In genomic region chr11:11533057-11533456, GRCh38 we compare ENCODE assay signal across 22 cellular contexts.
"Had no signal": no experiment of that assay in that cellular context is flagged by ENCODE, and none has a peak within 500 bp of the region (broad histone marks: within the 10 kb centered on the region; RNA-seq: fewer than 3 reads in every experiment).

No MANE protein-coding gene starts in this region.

- H3K4me3 ChIP-seq: body of pancreas, ovary, right lobe of liver, smooth muscle cell, testis, vagina had no signal

- H3K27ac ChIP-seq: body of pancreas, neutrophil, ovary, right lobe of liver, testis, vagina had no signal

- H3K4me3 Mint-ChIP-seq: activated B cell treated with CpG ODN at 0.5 μM for 24 hours; activated CD4-positive, alpha-beta memory T cell treated with anti-CD3 and anti-CD28 coated beads for 36 hours; activated CD4-positive, alpha-beta T cell treated with anti-CD3 and anti-CD28 coated beads for 36 hours; activated naive CD4-positive, alpha-beta T cell treated with anti-CD3 and anti-CD28 coated beads, Interleukin-2, amount 10 ng/mL, durations not matched to agents 7 days and 5 days; activated T-cell treated with anti-CD3 and anti-CD28 coated beads, Interleukin-2, amount 50 U/mL, for 72 hours; effector memory CD8-positive, alpha-beta T cell; memory B cell; natural killer cell treated with Interleukin-12 subunit alpha and Interleukin-12 subunit beta and Interleukin-15 and Interleukin-18, amount 100 ng/mL, for 72 hours; stimulated activated naive B cell treated with anti-CD40 and anti-IgM and Interleukin-4, amounts not matched to agents 10 μg/mL and 1 μg/mL and 100 μg/mL, for 72 hours; T-helper 1 cell treated with Interleukin-12 subunit alpha and Interleukin-12 subunit beta and Interleukin-4 antibody, amounts not matched to agents 30 μg/mL and 1 μg/mL, for 36 hours; type B pancreatic cell had no signal

- H3K9me3 Mint-ChIP-seq: activated B cell treated with CpG ODN at 0.5 μM for 24 hours; activated CD4-positive, alpha-beta memory T cell treated with anti-CD3 and anti-CD28 coated beads for 36 hours; activated naive CD4-positive, alpha-beta T cell treated with anti-CD3 and anti-CD28 coated beads, Interleukin-2, amount 10 ng/mL, durations not matched to agents 7 days and 5 days; activated T-cell treated with anti-CD3 and anti-CD28 coated beads, Interleukin-2, amount 50 U/mL, for 72 hours; effector memory CD8-positive, alpha-beta T cell; natural killer cell treated with Interleukin-12 subunit alpha and Interleukin-12 subunit beta and Interleukin-15 and Interleukin-18, amount 100 ng/mL, for 72 hours; T-helper 1 cell treated with Interleukin-12 subunit alpha and Interleukin-12 subunit beta and Interleukin-4 antibody, amounts not matched to agents 30 μg/mL and 1 μg/mL, for 36 hours; type B pancreatic cell had no signal

- H3K27ac Mint-ChIP-seq: activated B cell treated with CpG ODN at 0.5 μM for 24 hours; activated CD4-positive, alpha-beta memory T cell treated with anti-CD3 and anti-CD28 coated beads for 36 hours; activated CD4-positive, alpha-beta T cell treated with anti-CD3 and anti-CD28 coated beads for 36 hours; activated naive CD4-positive, alpha-beta T cell treated with anti-CD3 and anti-CD28 coated beads, Interleukin-2, amount 10 ng/mL, durations not matched to agents 7 days and 5 days; activated T-cell treated with anti-CD3 and anti-CD28 coated beads, Interleukin-2, amount 50 U/mL, for 72 hours; effector memory CD8-positive, alpha-beta T cell; memory B cell; natural killer cell treated with Interleukin-12 subunit alpha and Interleukin-12 subunit beta and Interleukin-15 and Interleukin-18, amount 100 ng/mL, for 72 hours; stimulated activated naive B cell treated with anti-CD40 and anti-IgM and Interleukin-4, amounts not matched to agents 10 μg/mL and 1 μg/mL and 100 μg/mL, for 72 hours; T-helper 1 cell treated with Interleukin-12 subunit alpha and Interleukin-12 subunit beta and Interleukin-4 antibody, amounts not matched to agents 30 μg/mL and 1 μg/mL, for 36 hours; type B pancreatic cell had no signal

- ATAC-seq: activated CD4-positive, alpha-beta T cell treated with anti-CD3 and anti-CD28 coated beads for 36 hours; activated T-cell treated with anti-CD3 and anti-CD28 coated beads, Interleukin-2, amount 50 U/mL, for 72 hours; body of pancreas; effector memory CD8-positive, alpha-beta T cell; esophagus mucosa; natural killer cell treated with Interleukin-12 subunit alpha and Interleukin-12 subunit beta and Interleukin-15 and Interleukin-18, amount 100 ng/mL, for 72 hours; right lobe of liver; stimulated activated naive B cell treated with anti-CD40 and anti-IgM and Interleukin-4, amounts not matched to agents 10 μg/mL and 1 μg/mL and 100 μg/mL, for 72 hours had no signal

- H3K4me1 Mint-ChIP-seq: activated B cell treated with CpG ODN at 0.5 μM for 24 hours; activated CD4-positive, alpha-beta T cell treated with anti-CD3 and anti-CD28 coated beads for 36 hours; activated naive CD4-positive, alpha-beta T cell treated with anti-CD3 and anti-CD28 coated beads, Interleukin-2, amount 10 ng/mL, durations not matched to agents 7 days and 5 days; memory B cell; stimulated activated naive B cell treated with anti-CD40 and anti-IgM and Interleukin-4, amounts not matched to agents 10 μg/mL and 1 μg/mL and 100 μg/mL, for 72 hours had no signal

- H3K27me3 ChIP-seq: body of pancreas, neutrophil, ovary, right lobe of liver, testis, vagina had no signal

- H3K27me3 Mint-ChIP-seq: activated B cell treated with CpG ODN at 0.5 μM for 24 hours; activated CD4-positive, alpha-beta memory T cell treated with anti-CD3 and anti-CD28 coated beads for 36 hours; activated CD4-positive, alpha-beta T cell treated with anti-CD3 and anti-CD28 coated beads for 36 hours; activated naive CD4-positive, alpha-beta T cell treated with anti-CD3 and anti-CD28 coated beads, Interleukin-2, amount 10 ng/mL, durations not matched to agents 7 days and 5 days; memory B cell had no signal

- DNase-seq: activated B cell treated with CpG ODN at 0.5 μM for 24 hours; activated CD4-positive, alpha-beta memory T cell treated with anti-CD3 and anti-CD28 coated beads for 36 hours; activated CD4-positive, alpha-beta T cell treated with anti-CD3 and anti-CD28 coated beads for 36 hours; activated effector memory CD4-positive, alpha-beta T cell treated with Interleukin-2 at 50 U/mL for 16 hours; activated naive CD4-positive, alpha-beta T cell treated with anti-CD3 and anti-CD28 coated beads, Interleukin-2, amount 10 ng/mL, durations not matched to agents 7 days and 5 days; activated T-cell treated with anti-CD3 and anti-CD28 coated beads, Interleukin-2, amount 50 U/mL, for 72 hours; body of pancreas; effector memory CD8-positive, alpha-beta T cell; foreskin melanocyte; ovary; right lobe of liver; stimulated activated CD4-positive, alpha-beta T cell treated with anti-CD3 and anti-CD28 coated beads, Interleukin-15, amount 100 ng/mL, for 24 hours; stimulated activated naive B cell treated with anti-CD40 and anti-IgM and Interleukin-4, amounts not matched to agents 10 μg/mL and 1 μg/mL and 100 μg/mL, for 72 hours; testis had no signal

- H3K9me3 ChIP-seq: body of pancreas, neutrophil, ovary, right lobe of liver, testis, vagina had no signal

- H3K4me1 ChIP-seq: right lobe of liver had no signal

- H3K36me3 Mint-ChIP-seq: activated CD4-positive, alpha-beta memory T cell treated with anti-CD3 and anti-CD28 coated beads for 36 hours; activated naive CD4-positive, alpha-beta T cell treated with anti-CD3 and anti-CD28 coated beads, Interleukin-2, amount 10 ng/mL, durations not matched to agents 7 days and 5 days; memory B cell; natural killer cell treated with Interleukin-12 subunit alpha and Interleukin-12 subunit beta and Interleukin-15 and Interleukin-18, amount 100 ng/mL, for 72 hours; stimulated activated naive B cell treated with anti-CD40 and anti-IgM and Interleukin-4, amounts not matched to agents 10 μg/mL and 1 μg/mL and 100 μg/mL, for 72 hours; type B pancreatic cell had no signal

- H3K36me3 ChIP-seq: neutrophil, ovary, right lobe of liver, vagina had no signal
